ENCODE assay signal across 1 cellular context in genomic region chr3:58059349-58060321, GRCh38.
TF ChIP-seq lines count a peak whose summit lies in the region.

No MANE protein-coding gene starts in this region.

TF ChIP-seq in K562, 482 proteins besides CTCF, POLR2A, EP300 and RAD21 (continued from another document and continues in another):
- no peak for TF ChIP-seq CUX1 (CRISPR knock-in tag; IDR thresholded peaks at IDR 0.05)
- no peak for TF ChIP-seq ZBTB11 (CRISPR knock-in tag; IDR thresholded peaks at IDR 0.05)
- TF ChIP-seq E4F1 (CRISPR knock-in tag; IDR thresholded peaks at IDR 0.05; ENCODE audit: borderline replicate concordance): no peak
- TF ChIP-seq RERE (CRISPR knock-in tag; IDR thresholded peaks at IDR 0.05; ENCODE audit: borderline replicate concordance): no peak
- TF ChIP-seq KLF1 (tag; IDR thresholded peaks at IDR 0.05): no peak
- TF ChIP-seq ELK3 (CRISPR knock-in tag; IDR thresholded peaks at IDR 0.05): no peak
- TF ChIP-seq SPI1 (IDR thresholded peaks at IDR 0.05; ENCODE audit: borderline replicate concordance, low read depth, low read length): peak; percentile 30; the same call in 1 of the 2 replicates
- no peak for TF ChIP-seq BMI1 (IDR thresholded peaks at IDR 0.05; ENCODE audit: low read length)
- no peak; the same call in 1 of the 2 replicates for TF ChIP-seq ZNF239 (CRISPR knock-in tag; IDR thresholded peaks at IDR 0.05)
- no peak for TF ChIP-seq MCM3 (IDR thresholded peaks at IDR 0.05)
- no peak for TF ChIP-seq FOXP4 (CRISPR knock-in tag; IDR thresholded peaks at IDR 0.05; ENCODE audit: borderline replicate concordance)
- no peak for TF ChIP-seq TEAD2 (tag; IDR thresholded peaks at IDR 0.05)
- no peak for TF ChIP-seq CBFB (CRISPR knock-in tag; IDR thresholded peaks at IDR 0.05)
- TF ChIP-seq SREBF1 (IDR thresholded peaks at IDR 0.05; ENCODE audit: borderline replicate concordance, low read depth, low read length): no peak
- peak; percentile 44; the same call in 1 of the 2 replicates for TF ChIP-seq PKNOX1 (IDR thresholded peaks at IDR 0.05)
- no peak for TF ChIP-seq ZNF277 (CRISPR knock-in tag; IDR thresholded peaks at IDR 0.05; ENCODE audit: borderline replicate concordance)
- TF ChIP-seq SIRT6 (IDR thresholded peaks at IDR 0.05; ENCODE audit: low read depth, low read length): no peak
- TF ChIP-seq MBD1 (CRISPR knock-in tag; IDR thresholded peaks at IDR 0.05): no peak
- TF ChIP-seq CCNT2 (IDR thresholded peaks at IDR 0.05; ENCODE audit: borderline replicate concordance, extremely low read depth, insufficient read length, low read depth, low read length): peak; percentile 58
- no peak for TF ChIP-seq ARID3A (IDR thresholded peaks at IDR 0.05; ENCODE audit: borderline replicate concordance, low read depth, low read length)
- TF ChIP-seq HNRNPUL1 (IDR thresholded peaks at IDR 0.05; ENCODE audit: low read length): no peak
- TF ChIP-seq ZNF224 (CRISPR knock-in tag; IDR thresholded peaks at IDR 0.05): no peak
- no peak for TF ChIP-seq XRCC4 (IDR thresholded peaks at IDR 0.05; ENCODE audit: extremely low read depth, insufficient read depth, insufficient read length)
